In the genomic region with DNA sequence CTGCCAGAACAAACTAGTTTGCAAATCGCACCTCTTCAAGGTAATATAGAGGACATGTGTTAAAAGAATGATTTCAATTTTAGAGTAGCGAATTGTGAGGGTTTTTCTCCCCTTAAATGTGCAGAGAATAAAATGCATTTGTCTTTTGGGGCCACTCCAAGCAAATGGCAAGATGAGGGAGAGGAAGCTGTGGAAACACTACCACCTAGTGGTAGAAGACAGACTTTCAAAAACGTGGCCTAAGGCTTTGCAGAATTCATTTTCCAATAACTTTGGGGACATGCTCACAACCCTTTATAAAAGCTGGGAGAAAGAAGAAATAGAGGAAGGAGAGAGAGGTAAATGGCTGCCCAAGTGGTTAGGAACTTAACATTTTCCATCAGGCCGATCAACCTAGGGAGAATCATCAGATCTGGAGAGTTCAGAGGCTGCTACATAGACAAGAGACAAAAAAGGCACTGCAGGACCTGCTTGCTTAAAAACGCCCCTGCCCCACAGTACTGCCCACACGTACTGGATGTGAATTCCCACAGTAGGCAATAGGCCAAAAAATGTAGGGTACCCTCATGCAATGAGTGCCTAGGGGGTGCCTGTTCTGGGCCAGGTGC, we compare ENCODE assay signal across 9 cellular contexts. TPM values are rescaled to one million over a fixed set of nuclear protein-coding genes. Genes with fewer than 3 reads are reported as not detected.
DNase-seq lines count a peak whose midpoint lies in the region; ATAC-seq and TF ChIP-seq lines count a peak whose summit lies in the region.
"Had no signal": no experiment of that assay in that cellular context is flagged by ENCODE, and none has a peak within 500 bp of the region (broad histone marks: within the 10 kb centered on the region; RNA-seq: fewer than 3 reads in every experiment).

No MANE protein-coding gene starts in this region.

- H3K9me3 Mint-ChIP-seq in activated T-cell treated with anti-CD3 and anti-CD28 coated beads, Interleukin-2, amount 50 U/mL, for 72 hours = no peaks in the 10 kb centered on the region
- H3K9me3 Mint-ChIP-seq: stimulated activated naive CD8-positive, alpha-beta T cell treated with anti-CD3 and anti-CD28 coated beads, Interleukin-15, Interleukin-2, amounts not matched to agents 100 ng/mL and 50 ng/mL, for 24 hours had no signal

- H3K4me3 Mint-ChIP-seq in activated T-cell treated with anti-CD3 and anti-CD28 coated beads, Interleukin-2, amount 50 U/mL, for 72 hours = no peak overlapping the region
- H3K4me3 Mint-ChIP-seq: stimulated activated naive CD8-positive, alpha-beta T cell treated with anti-CD3 and anti-CD28 coated beads, Interleukin-15, Interleukin-2, amounts not matched to agents 100 ng/mL and 50 ng/mL, for 24 hours had no signal

- no peaks in the 10 kb centered on the region for H3K36me3 ChIP-seq in OCI-LY1 (ENCODE audit: insufficient read depth, low read length)
- no peaks in the 10 kb centered on the region for H3K36me3 ChIP-seq in transverse colon

- H3K36me3 Mint-ChIP-seq in activated T-cell treated with anti-CD3 and anti-CD28 coated beads, Interleukin-2, amount 50 U/mL, for 72 hours (ENCODE audit: insufficient read depth in 2 of 2) = no peaks in the 10 kb centered on the region

- peak; percentile 61 to 67 for ATAC-seq in activated T-cell treated with anti-CD3 and anti-CD28 coated beads, Interleukin-2, amount 50 U/mL, for 72 hours (replicated peaks in 1 of 2)
- ATAC-seq in HG03135 (IDR thresholded peaks at IDR 0.05; ENCODE audit: unreplicated experiment) = no peak

- no peaks in the 10 kb centered on the region for H3K4me1 Mint-ChIP-seq in activated T-cell treated with anti-CD3 and anti-CD28 coated beads, Interleukin-2, amount 50 U/mL, for 72 hours (ENCODE audit: low read depth)

- peaks cover 20% of the 10 kb centered on the region for H3K27me3 Mint-ChIP-seq in activated T-cell treated with anti-CD3 and anti-CD28 coated beads, Interleukin-2, amount 50 U/mL, for 72 hours (ENCODE audit: low read depth)

- no peak for TF ChIP-seq POLR2A in transverse colon (IDR thresholded peaks at IDR 0.05)

- peaks cover 4% of the 10 kb centered on the region for H3K4me1 ChIP-seq in OCI-LY1 (ENCODE audit: insufficient read depth, low read length, severe bottlenecking)
- no peaks in the 10 kb centered on the region for H3K4me1 ChIP-seq in transverse colon

- no peaks in the 10 kb centered on the region for H3K9me3 ChIP-seq in OCI-LY1 (ENCODE audit: low read length)
- no peaks in the 10 kb centered on the region for H3K9me3 ChIP-seq in transverse colon

- H3K4me3 ChIP-seq in OCI-LY1 (ENCODE audit: low read depth, low read length, poor library complexity, severe bottlenecking) = no peak overlapping the region
- H3K4me3 ChIP-seq in transverse colon = no peak overlapping the region

- no peaks in the 10 kb centered on the region for H4K20me1 ChIP-seq in OCI-LY1 (ENCODE audit: insufficient read depth, low read length)

- intact Hi-C loops in transverse colon (cut with DNase I; ENCODE audit: low total_unique reads) = no loop called here

- no peak overlapping the region for H3K9ac ChIP-seq in OCI-LY1 (ENCODE audit: low read length)

- H3K4me2 ChIP-seq in OCI-LY1 (ENCODE audit: low read length) = no peak overlapping the region

- TF ChIP-seq EP300 in Ishikawa (IDR thresholded peaks at IDR 0.05; ENCODE audit: borderline replicate concordance) = no peak
- no peak for TF ChIP-seq EP300 in transverse colon (IDR thresholded peaks at IDR 0.05; ENCODE audit: low read depth)

- H2AFZ ChIP-seq in OCI-LY1 (ENCODE audit: low read length) = no peak overlapping the region

- TF ChIP-seq RAD21 in Ishikawa (IDR thresholded peaks at IDR 0.05; ENCODE audit: low read depth) = peak; percentile 92

- H3K79me2 ChIP-seq in OCI-LY1 (ENCODE audit: insufficient read depth, low read length) = no peaks in the 10 kb centered on the region

- TF ChIP-seq CTCF in OCI-LY1 (IDR thresholded peaks at IDR 0.05; ENCODE audit: low read length) (peak; percentile 83), transverse colon (IDR thresholded peaks at IDR 0.05) (peak; percentile 79 to 86 (median 80))

- in situ Hi-C loops in transverse colon (cut with MboI; ENCODE audit: low pct_ligation_motif_present in 1 of 4, low pct_unique_long_range_greater_than_20kb in 1 of 4, low sequenced_read_pairs in 3 of 4) = loop anchor here in 1 of 4 donors (25.0 kb wide), 1 partner anchor 718 kb away; the partner anchor contains the start of gene ATP5PO

- DNase-seq in activated T-cell treated with anti-CD3 and anti-CD28 coated beads, Interleukin-2, amount 50 U/mL, for 72 hours = peak in 1 of 2 donors; percentile 45
- no peak for DNase-seq in activated T-cell treated with anti-CD3 and anti-CD28 coated beads, Interleukin-2, amount 50 U/mL, for 1 hour
- DNase-seq in central memory CD4-positive, alpha-beta T cell = peak; percentile 51
- DNase-seq in kidney tubule cell (ENCODE audit: low spot score) (peak; percentile 54), transverse colon (no peak)

- no peak overlapping the region for H3K27ac Mint-ChIP-seq in activated T-cell treated with anti-CD3 and anti-CD28 coated beads, Interleukin-2, amount 50 U/mL, for 72 hours
- H3K27ac Mint-ChIP-seq: stimulated activated naive CD8-positive, alpha-beta T cell treated with anti-CD3 and anti-CD28 coated beads, Interleukin-15, Interleukin-2, amounts not matched to agents 100 ng/mL and 50 ng/mL, for 24 hours had no signal

- H3K27me3 ChIP-seq in OCI-LY1 (ENCODE audit: insufficient read depth, low read length) = 0 out of 2 replicates have a peak, but pooled peaks cover 4% of the 10 kb centered on the region
- H3K27me3 ChIP-seq in transverse colon = no peaks in the 10 kb centered on the region

- no peaks in the 10 kb centered on the region for H3F3A ChIP-seq in OCI-LY1 (ENCODE audit: insufficient read depth, low read length)

- no peaks in the 10 kb centered on the region for H3K9me2 ChIP-seq in OCI-LY1 (ENCODE audit: low read depth, low read length)

- H3K27ac ChIP-seq in OCI-LY1 (ENCODE audit: low read depth, low read length, poor library complexity, severe bottlenecking) = no peak overlapping the region
- H3K27ac ChIP-seq in transverse colon = no peak overlapping the region

- WGBS in transverse colon (ENCODE audit: low coverage in 1 of 2), 2 donors = 11 to 15% methylated on average over 5 to 6 of the region's 6 CpGs

TF ChIP-seq in Ishikawa, 13 proteins besides CTCF, POLR2A, EP300 and RAD21:
- no peak for TF ChIP-seq CREB1 (IDR thresholded peaks at IDR 0.05; ENCODE audit: low read depth)
- no peak for TF ChIP-seq ZBTB7A (IDR thresholded peaks at IDR 0.05; ENCODE audit: low read depth)
- no peak for TF ChIP-seq MAX (IDR thresholded peaks at IDR 0.05)
- TF ChIP-seq, protein P1, sequence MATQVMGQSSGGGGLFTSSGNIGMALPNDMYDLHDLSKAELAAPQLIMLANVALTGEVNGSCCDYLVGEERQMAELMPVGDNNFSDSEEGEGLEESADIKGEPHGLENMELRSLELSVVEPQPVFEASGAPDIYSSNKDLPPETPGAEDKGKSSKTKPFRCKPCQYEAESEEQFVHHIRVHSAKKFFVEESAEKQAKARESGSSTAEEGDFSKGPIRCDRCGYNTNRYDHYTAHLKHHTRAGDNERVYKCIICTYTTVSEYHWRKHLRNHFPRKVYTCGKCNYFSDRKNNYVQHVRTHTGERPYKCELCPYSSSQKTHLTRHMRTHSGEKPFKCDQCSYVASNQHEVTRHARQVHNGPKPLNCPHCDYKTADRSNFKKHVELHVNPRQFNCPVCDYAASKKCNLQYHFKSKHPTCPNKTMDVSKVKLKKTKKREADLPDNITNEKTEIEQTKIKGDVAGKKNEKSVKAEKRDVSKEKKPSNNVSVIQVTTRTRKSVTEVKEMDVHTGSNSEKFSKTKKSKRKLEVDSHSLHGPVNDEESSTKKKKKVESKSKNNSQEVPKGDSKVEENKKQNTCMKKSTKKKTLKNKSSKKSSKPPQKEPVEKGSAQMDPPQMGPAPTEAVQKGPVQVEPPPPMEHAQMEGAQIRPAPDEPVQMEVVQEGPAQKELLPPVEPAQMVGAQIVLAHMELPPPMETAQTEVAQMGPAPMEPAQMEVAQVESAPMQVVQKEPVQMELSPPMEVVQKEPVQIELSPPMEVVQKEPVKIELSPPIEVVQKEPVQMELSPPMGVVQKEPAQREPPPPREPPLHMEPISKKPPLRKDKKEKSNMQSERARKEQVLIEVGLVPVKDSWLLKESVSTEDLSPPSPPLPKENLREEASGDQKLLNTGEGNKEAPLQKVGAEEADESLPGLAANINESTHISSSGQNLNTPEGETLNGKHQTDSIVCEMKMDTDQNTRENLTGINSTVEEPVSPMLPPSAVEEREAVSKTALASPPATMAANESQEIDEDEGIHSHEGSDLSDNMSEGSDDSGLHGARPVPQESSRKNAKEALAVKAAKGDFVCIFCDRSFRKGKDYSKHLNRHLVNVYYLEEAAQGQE (IDR thresholded peaks at IDR 0.05; ENCODE audit: low read depth) = no peak
- no peak for TF ChIP-seq FOXM1 (IDR thresholded peaks at IDR 0.05; ENCODE audit: borderline replicate concordance, low read depth)
- no peak for TF ChIP-seq YY1 (IDR thresholded peaks at IDR 0.05; ENCODE audit: low read depth)
- no peak for TF ChIP-seq NFIC (IDR thresholded peaks at IDR 0.05)
- no peak for TF ChIP-seq TAF1 (IDR thresholded peaks at IDR 0.05; ENCODE audit: low read depth)
- TF ChIP-seq TCF12 (IDR thresholded peaks at IDR 0.05; ENCODE audit: low read depth) = no peak
- TF ChIP-seq EGR1 (IDR thresholded peaks at IDR 0.05) = no peak

RNA-seq across cellular contexts. Expression of gene RCAN1, which starts 15.7 kb away (rescaled TPM):
- total RNA-seq in activated T-cell treated with anti-CD3 and anti-CD28 coated beads, Interleukin-2, amount 50 U/mL, for 72 hours = 10 to 100 TPM; 11.7 to 13.3 TPM
- total RNA-seq in transverse colon = 10 to 100 TPM; 39.5 to 68.8 (median 57.8) TPM

RNA-seq across cellular contexts. Expression of gene CLIC6, which starts 38.2 kb away (rescaled TPM):
- total RNA-seq in activated T-cell treated with anti-CD3 and anti-CD28 coated beads, Interleukin-2, amount 50 U/mL, for 72 hours = 1 to 10 TPM in 1 of 2 donors, under 1 TPM in 1; 0.82 to 1.6 TPM
- 1 to 10 TPM in 2 of 4 donors, under 1 TPM in 1, not detected in 1; 0.37 to 4.9 (median 3.7) TPM for total RNA-seq in transverse colon

Comparison
In these comparisons a context has a peak if more than half of its experiments do, and no peak if none do; other contexts are left out.
1. DNase-seq: peak in central memory CD4-positive, alpha-beta T cell (single experiment) and kidney tubule cell (single experiment); none in activated T-cell treated with anti-CD3 and anti-CD28 coated beads, Interleukin-2, amount 50 U/mL, for 1 hour (single experiment) and transverse colon (single experiment).